ENCODE assay signal across 30 cellular contexts in genomic region chr3:32592696-32593353, GRCh38. TPM values are rescaled to one million over a fixed set of nuclear protein-coding genes. Genes with fewer than 3 reads are reported as not detected.
A peak's percentile ranks its signal among the peaks of the same experiment; 100 is the strongest.
DNase-seq lines count a peak whose midpoint lies in the region; ATAC-seq, FAIRE-seq and TF ChIP-seq lines count a peak whose summit lies in the region.
"Had no signal": no experiment of that assay in that cellular context is flagged by ENCODE, and none has a peak within 500 bp of the region (broad histone marks: within the 10 kb centered on the region; RNA-seq: fewer than 3 reads in every experiment).

No MANE protein-coding gene starts in this region.

- H3K4ac ChIP-seq in IMR-90 (ENCODE audit: low read depth, low read length), result no peak overlapping the region

- CTCF ChIA-PET in IMR-90 (lab: Yijun Ruan, JAX), result no interaction called here

- no peak overlapping the region for H3K9ac ChIP-seq in IMR-90 (ENCODE audit: low read depth, low read length)
- H3K9ac ChIP-seq: KMS-11 had no signal

- H3K27ac ChIP-seq in GM23338 (ENCODE audit: low read depth) (no peak overlapping the region), IMR-90 (ENCODE audit: insufficient read depth, low read length) (no peak overlapping the region), osteoblast (ENCODE audit: low read depth, low read length) (no peak overlapping the region), stomach (no peak overlapping the region)
- H3K27ac ChIP-seq: cardiac muscle cell, esophagus muscularis mucosa, KMS-11, neutrophil, tibial nerve had no signal

- in situ Hi-C loops in IMR-90 (cut with MboI; ENCODE audit: low sequenced_read_pairs), result no loop called here

- intact Hi-C loops in IMR-90 (cut with micrococcal nuclease), result no loop called here
- intact Hi-C loops in stomach (cut with DNase I; ENCODE audit: low total_unique reads), result no loop called here

- H3K79me1 ChIP-seq in IMR-90 (ENCODE audit: low read depth in 1 of 2, low read length in 2 of 2), result no peaks in the 10 kb centered on the region

- POLR2A ChIA-PET in IMR-90 (lab: Charles Lee; ENCODE audit: unreplicated experiment), result no interaction called here

- H2BK5ac ChIP-seq in IMR-90 (ENCODE audit: low read depth, low read length, poor library complexity, severe bottlenecking), result no peak overlapping the region

- H3K9me3 Mint-ChIP-seq in GM23338, result no peaks in the 10 kb centered on the region
- H3K9me3 Mint-ChIP-seq: activated CD4-positive, alpha-beta memory T cell treated with anti-CD3 and anti-CD28 coated beads for 36 hours; activated naive CD8-positive, alpha-beta T cell treated with anti-CD3 and anti-CD28 coated beads, Interleukin-2, amount 50 U/mL, for 24 hours had no signal

- H3K27me3 Mint-ChIP-seq in GM23338 (ENCODE audit: insufficient read depth, low read depth, poor library complexity), result peaks cover 7% of the 10 kb centered on the region

- H4K5ac ChIP-seq in IMR-90 (ENCODE audit: low read depth, low read length), result no peak overlapping the region

- FAIRE-seq in urothelium cell line (lab: Jason Lieb, UNC), result no peak
- FAIRE-seq: astrocyte had no signal

- H2BK120ac ChIP-seq in IMR-90 (ENCODE audit: low read depth, low read length), result no peak overlapping the region

- no peak for TF ChIP-seq EP300 in stomach (IDR thresholded peaks at IDR 0.05)

- no peak overlapping the region for H2BK15ac ChIP-seq in IMR-90 (ENCODE audit: low read depth, low read length)

- H3K9me2 ChIP-seq in GM23338 (ENCODE audit: insufficient read depth), result no peaks in the 10 kb centered on the region

- no peaks in the 10 kb centered on the region for H4K20me1 ChIP-seq in GM23338 (replicated peaks; ENCODE audit: insufficient read depth)
- no peaks in the 10 kb centered on the region for H4K20me1 ChIP-seq in IMR-90 (ENCODE audit: insufficient read depth, low read length)
- no peaks in the 10 kb centered on the region for H4K20me1 ChIP-seq in osteoblast (ENCODE audit: insufficient read depth, low read length)

- no peaks in the 10 kb centered on the region for H3K36me3 Mint-ChIP-seq in GM23338 (ENCODE audit: low read depth)
- H3K36me3 Mint-ChIP-seq: activated CD4-positive, alpha-beta memory T cell treated with anti-CD3 and anti-CD28 coated beads for 36 hours had no signal

- H2AFZ ChIP-seq in GM23338 (peak overlapping the region; percentile 94), IMR-90 (replicated peaks; ENCODE audit: low read length, poor library complexity) (peak overlapping the region; percentile 9), osteoblast (ENCODE audit: low read length) (no peak overlapping the region)

- dilution Hi-C loops in IMR-90 (cut with HindIII; ENCODE audit: low sequenced_read_pairs, unreplicated experiment), result no loop called here

- H3K9me1 ChIP-seq in IMR-90 (ENCODE audit: insufficient read depth, low read length), result 0 out of 2 replicates have a peak, but pooled peaks cover 9% of the 10 kb centered on the region

- H3K4me2 ChIP-seq in GM23338 (peak overlapping the region; percentile 72), IMR-90 (ENCODE audit: low read depth, low read length) (no peak overlapping the region), osteoblast (ENCODE audit: insufficient read depth, low read length) (no peak overlapping the region)
- H3K4me2 ChIP-seq: KMS-11 had no signal

- H3K27me3 ChIP-seq in GM23338 (ENCODE audit: insufficient read depth) (0 out of 2 replicates have a peak, but pooled peaks cover 8% of the 10 kb centered on the region), IMR-90 (ENCODE audit: control insufficient read depth, insufficient read depth, low read length) (peaks cover 1% of the 10 kb centered on the region; the same call in 1 of the 2 replicates), osteoblast (ENCODE audit: insufficient read depth, low read length) (peaks cover 11% of the 10 kb centered on the region), stomach (no peaks in the 10 kb centered on the region)
- H3K27me3 ChIP-seq: cardiac muscle cell, esophagus muscularis mucosa, neutrophil had no signal

- ATAC-seq in GM23338, result peak; percentile 72
- no peak for ATAC-seq in IMR-90 (ENCODE audit: low read depth)
- ATAC-seq: activated naive CD8-positive, alpha-beta T cell treated with anti-CD3 and anti-CD28 coated beads, Interleukin-2, amount 50 U/mL, for 24 hours; T-helper 17 cell had no signal

- H3K27ac Mint-ChIP-seq in GM23338, result no peak overlapping the region
- H3K27ac Mint-ChIP-seq: activated CD4-positive, alpha-beta memory T cell treated with anti-CD3 and anti-CD28 coated beads for 36 hours; activated naive CD8-positive, alpha-beta T cell treated with anti-CD3 and anti-CD28 coated beads, Interleukin-2, amount 50 U/mL, for 24 hours; progenitor cell of endocrine pancreas; T-helper 17 cell had no signal

- H4K8ac ChIP-seq in IMR-90 (ENCODE audit: low read depth in 2 of 2, low read length in 2 of 2), result no peak overlapping the region

- 68% methylated on average over 11 of the region's 28 CpGs; no CpG with 5 or more reads in 1 of the 2 experiments for WGBS in IMR-90 (ENCODE audit: extremely low coverage in 2 of 2, insufficient read length in 1 of 2), 2 experiments
- WGBS in stomach, 5 donors, result 71 to 76% (median 73%) methylated on average over 28 of the region's 28 CpGs

- H3K4me1 ChIP-seq in GM23338 (ENCODE audit: insufficient read depth) (peaks cover 31% of the 10 kb centered on the region), IMR-90 (ENCODE audit: control insufficient read depth, insufficient read depth, low read length) (peaks cover 4% of the 10 kb centered on the region; the same call in 1 of the 2 replicates), osteoblast (ENCODE audit: insufficient read depth, low read length) (no peaks in the 10 kb centered on the region), stomach (peaks cover 0 to 5% (median 0%) of the 10 kb centered on the region in 4 donors)
- H3K4me1 ChIP-seq: tibial nerve had no signal

- H4K91ac ChIP-seq in IMR-90 (ENCODE audit: insufficient read depth, low read depth, low read length), result no peak overlapping the region

- H2BK20ac ChIP-seq in IMR-90 (ENCODE audit: low read depth, low read length), result no peak overlapping the region

- peak overlapping the region; percentile 12 for H3K4me3 Mint-ChIP-seq in GM23338
- H3K4me3 Mint-ChIP-seq: activated CD4-positive, alpha-beta memory T cell treated with anti-CD3 and anti-CD28 coated beads for 36 hours; activated naive CD8-positive, alpha-beta T cell treated with anti-CD3 and anti-CD28 coated beads, Interleukin-2, amount 50 U/mL, for 24 hours; T-helper 17 cell had no signal

- H3K4me3 ChIP-seq in GM23338 (no peak overlapping the region), IMR-90 (ENCODE audit: insufficient read depth, low read depth, low read length) (no peak overlapping the region), iPS-18c (ENCODE audit: insufficient read depth, low read depth, low read length) (peak overlapping the region; percentile 2; the same call in 1 of the 2 replicates), osteoblast (ENCODE audit: insufficient read depth, low read length) (no peak overlapping the region), stomach (no peak overlapping the region)
- H3K4me3 ChIP-seq: cardiac muscle cell, esophagus muscularis mucosa, tibial nerve had no signal

- H3K23ac ChIP-seq in IMR-90 (ENCODE audit: low read depth, low read length), result no peak overlapping the region

- H3K79me2 ChIP-seq in GM23338 (replicated peaks; ENCODE audit: insufficient read depth), result no peaks in the 10 kb centered on the region
- no peaks in the 10 kb centered on the region for H3K79me2 ChIP-seq in osteoblast (ENCODE audit: insufficient read depth, low read length)

- TF ChIP-seq RAD21 in IMR-90 (IDR thresholded peaks at IDR 0.05; ENCODE audit: low read length), result no peak

- TF ChIP-seq POLR2A in IMR-90 (IDR thresholded peaks at IDR 0.05; ENCODE audit: low read depth, low read length) (no peak), erythroblast (IDR thresholded peaks at IDR 0.05; ENCODE audit: low read length) (no peak), stomach (IDR thresholded peaks at IDR 0.05) (no peak)

- peak; percentile 33 for DNase-seq in GM23338 (ENCODE audit: low spot score)
- DNase-seq in IMR-90, result no peak
- DNase-seq in osteoblast (ENCODE audit: insufficient read length, low spot score, missing footprints), result peak; percentile 59
- no peak for DNase-seq in erythroblast (lab: John Stamatoyannopoulos, UW)
- no peak for DNase-seq in urothelium cell line (ENCODE audit: low spot score)
- no peak for DNase-seq in stomach
- DNase-seq: activated CD4-positive, alpha-beta memory T cell treated with anti-CD3 and anti-CD28 coated beads for 36 hours; activated CD4-positive, CD25-positive, alpha-beta regulatory T cell treated with anti-CD3 and anti-CD28 coated beads, Interleukin-2, amount 50 U/mL, for 72 hours; activated naive CD4-positive, alpha-beta T cell; activated naive CD8-positive, alpha-beta T cell treated with anti-CD3 and anti-CD28 coated beads, Interleukin-2, amount 50 U/mL, for 24 hours; C1 segment of cervical spinal cord; COR-L47; cortex of kidney; foreskin fibroblast; GF-D8; MM.1S; NCI-H2029 treated with DMSO at 0.1 percent for 48 hours; NCI-H69; SHP77; stimulated activated CD4-positive, alpha-beta T cell treated with anti-CD3 and anti-CD28 coated beads, Interleukin-15, amount 100 ng/mL, for 24 hours; stimulated activated CD4-positive, alpha-beta T cell treated with anti-CD3 and anti-CD28 coated beads, Interleukin-4, amount 100 ng/mL, for 4 hours; T-helper 17 cell had no signal

- H3K56ac ChIP-seq in IMR-90 (ENCODE audit: extremely low read depth, insufficient read depth, low read length), result no peak overlapping the region

- no TSS peak for BruUV-seq in IMR-90 (replicated peaks; lab: Mats Ljungman, UMichigan)

- no peak overlapping the region for H2AK9ac ChIP-seq in IMR-90 (replicated peaks; ENCODE audit: low read depth, low read length, poor library complexity)

- H3K9me3 ChIP-seq in IMR-90 (ENCODE audit: control insufficient read depth, insufficient read depth, low read length), result no peaks in the 10 kb centered on the region
- H3K9me3 ChIP-seq in iPS-18c (ENCODE audit: control insufficient read depth, insufficient read depth, low read length), result no peaks in the 10 kb centered on the region
- H3K9me3 ChIP-seq in osteoblast (ENCODE audit: low read depth, low read length), result no peaks in the 10 kb centered on the region
- no peaks in the 10 kb centered on the region for H3K9me3 ChIP-seq in stomach
- H3K9me3 ChIP-seq: esophagus muscularis mucosa, neutrophil, tibial nerve had no signal

- H3K14ac ChIP-seq in IMR-90 (replicated peaks; ENCODE audit: low read depth, low read length), result no peak overlapping the region

- H3F3A ChIP-seq in GM23338 (replicated peaks; ENCODE audit: low read depth), result no peaks in the 10 kb centered on the region

- H3K36me3 ChIP-seq in GM23338 (ENCODE audit: insufficient read depth) (no peaks in the 10 kb centered on the region), IMR-90 (ENCODE audit: control insufficient read depth, insufficient read depth, low read length) (no peaks in the 10 kb centered on the region), osteoblast (ENCODE audit: insufficient read depth, low read length) (no peaks in the 10 kb centered on the region), stomach (no peaks in the 10 kb centered on the region)
- H3K36me3 ChIP-seq: cardiac muscle cell, esophagus muscularis mucosa, neutrophil, tibial nerve had no signal

- no peak overlapping the region for H3K18ac ChIP-seq in IMR-90 (ENCODE audit: low read depth, low read length)

- no peak for TF ChIP-seq CTCF in GM23338 (conservative IDR thresholded peaks at IDR 0.05; ENCODE audit: low read depth in 2 of 2)
- TF ChIP-seq CTCF in IMR-90 (conservative IDR thresholded peaks at IDR 0.05; ENCODE audit: low read depth, low read length), result no peak
- no peak for TF ChIP-seq CTCF in osteoblast (IDR thresholded peaks at IDR 0.05; ENCODE audit: extremely low read depth, low read depth, low read length)
- TF ChIP-seq CTCF in stomach (IDR thresholded peaks at IDR 0.05), result no peak

- peaks cover 35% of the 10 kb centered on the region for H3K4me1 Mint-ChIP-seq in GM23338
- H3K4me1 Mint-ChIP-seq: activated naive CD8-positive, alpha-beta T cell treated with anti-CD3 and anti-CD28 coated beads, Interleukin-2, amount 50 U/mL, for 24 hours; T-helper 17 cell had no signal

- no peak overlapping the region for H2AK5ac ChIP-seq in IMR-90 (ENCODE audit: low read depth, low read length)

RNA-seq across cellular contexts. Expression of gene DYNC1LI1, which starts 22.2 kb away (rescaled TPM):
- total RNA-seq in GM23338 (2014; rRNA removed; shearing (Covaris generic)), result 45.1 and 52.9 TPM in 2 replicates
- 41.7 and 48.0 TPM in 2 replicates for polyA plus RNA-seq in GM23338 (2016; fragmentation: Nextera tagmentation; extraction: Ambion mirVana)
- 30.8 and 45.0 TPM in 2 replicates for total RNA-seq in IMR-90 (2012; rRNA removed)
- 22.8 and 25.2 TPM in 2 replicates for polyA plus RNA-seq in IMR-90 (2012; rRNA removed)
- 9.4 and 19.1 TPM in 2 replicates for polyA plus RNA-seq in IMR-90 (2012; cell fraction: cytosol; rRNA removed)
- polyA plus RNA-seq in IMR-90 (2012; cell fraction: nucleus; rRNA removed; ENCODE audit: low replicate concordance), result 6.9 and 11.9 TPM in 2 replicates
- 34.4 and 38.0 TPM in 2 replicates for total RNA-seq in osteoblast
- total RNA-seq in stomach, result 10 to 100 TPM in 4 of 5 donors, 1 to 10 TPM in 1; 5.8 to 92.4 (median 26.2) TPM
- polyA plus RNA-seq in stomach, result 10 to 100 TPM; 13.6 to 21.7 (median 16.2) TPM

Comparison
In these comparisons a context has a peak if more than half of its experiments do, and no peak if none do; other contexts are left out.
1. DNase-seq: peak in GM23338 (single experiment) and osteoblast (single experiment); none in IMR-90 (single experiment), erythroblast (0 of 2), urothelium cell line (single experiment) and stomach (single experiment).